ENCODE assay signal across 8 cellular contexts in the genomic region with DNA sequence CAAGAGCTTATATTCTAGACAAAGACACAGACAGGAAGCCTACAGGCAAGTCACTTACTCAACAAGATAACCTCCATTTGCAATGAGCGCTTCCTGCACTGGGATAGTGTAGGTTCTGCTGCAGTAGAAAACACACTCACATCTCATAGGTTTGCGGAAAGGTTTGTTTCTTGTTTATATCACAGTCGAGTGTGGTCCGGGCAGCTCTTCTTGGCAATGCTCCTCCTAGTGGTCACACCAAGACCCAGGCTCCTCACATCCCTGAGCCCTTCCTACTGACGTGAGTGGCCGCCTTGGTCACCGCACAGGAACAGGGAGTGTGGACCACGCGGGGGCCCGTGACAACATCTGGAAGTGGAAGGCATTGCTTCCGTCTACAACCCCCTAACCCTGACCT. TPM values are rescaled to one million over a fixed set of nuclear protein-coding genes. Genes with fewer than 3 reads are reported as not detected.
DNase-seq lines count a peak whose midpoint lies in the region; ATAC-seq, FAIRE-seq and TF ChIP-seq lines count a peak whose summit lies in the region.

No MANE protein-coding gene starts in this region.

- H3K27ac ChIP-seq in lung (ENCODE audit: low read depth in 1 of 2, low read length in 1 of 2) (no peak overlapping the region), thyroid gland (no peak overlapping the region)

- H3K36me3 Mint-ChIP-seq in CD14-positive monocyte = no peaks in the 10 kb centered on the region

- no peak overlapping the region for H3K4me3 Mint-ChIP-seq in CD14-positive monocyte

- H3K36me3 ChIP-seq in lung (ENCODE audit: control insufficient read depth in 2 of 2, insufficient read depth in 2 of 2, low read length in 2 of 2) (no peaks in the 10 kb centered on the region), thyroid gland (no peaks in the 10 kb centered on the region)

- FAIRE-seq in HTR-8/SVneo (lab: Jason Lieb, UNC) = no peak

- no peak for TF ChIP-seq POLR2A in thyroid gland (IDR thresholded peaks at IDR 0.05)

- H3K9me3 Mint-ChIP-seq in CD14-positive monocyte = peaks cover 0 to 13% (median 4%) of the 10 kb centered on the region in 7 donors

- H3K27me3 Mint-ChIP-seq in CD14-positive monocyte (ENCODE audit: low read depth in 3 of 3) = peaks cover 19 to 53% (median 21%) of the 10 kb centered on the region in 3 donors

- WGBS in lung, 2 donors = 10 to 15% methylated on average over 11 of the region's 11 CpGs
- 12 to 16% methylated on average over 10 to 11 of the region's 11 CpGs for WGBS in thyroid gland, 2 donors

- H3K27me3 ChIP-seq in lung (ENCODE audit: control insufficient read depth, insufficient read depth) = no peaks in the 10 kb centered on the region
- no peaks in the 10 kb centered on the region for H3K27me3 ChIP-seq in thyroid gland

- ATAC-seq in lung (ENCODE audit: insufficient read depth, low FRiP score) (no peak), GM18867 (IDR thresholded peaks at IDR 0.05; ENCODE audit: unreplicated experiment) (no peak), HG02623 (IDR thresholded peaks at IDR 0.05; ENCODE audit: unreplicated experiment) (no peak)

- no peak for DNase-seq in CD14-positive monocyte (ENCODE audit: low spot score)
- DNase-seq in HuH-7 (ENCODE audit: low spot score) = peak; percentile 73
- DNase-seq in astrocyte of the spinal cord (ENCODE audit: low read depth, low spot score) = no peak
- DNase-seq in lung (ENCODE audit: low spot score) = no peak
- no peak for DNase-seq in HTR-8/SVneo (ENCODE audit: insufficient read length, low spot score)
- DNase-seq in thyroid gland = no peak

- peaks cover 2 to 3% of the 10 kb centered on the region in 2 donors for H3K9me3 ChIP-seq in lung (ENCODE audit: control insufficient read depth in 2 of 2, insufficient read depth in 1 of 2, low read length in 1 of 2)
- no peaks in the 10 kb centered on the region for H3K9me3 ChIP-seq in thyroid gland

- H3K4me1 ChIP-seq in lung (ENCODE audit: control insufficient read depth in 2 of 2, insufficient read depth in 2 of 2, low read length in 2 of 2) = peaks cover 0 to 6% of the 10 kb centered on the region in 2 donors
- no peaks in the 10 kb centered on the region for H3K4me1 ChIP-seq in thyroid gland

- peak overlapping the region in 1 of 7 donors; percentile 4 for H3K27ac Mint-ChIP-seq in CD14-positive monocyte

- H3K4me3 ChIP-seq in astrocyte of the spinal cord (ENCODE audit: low read depth, low read length) (no peak overlapping the region), lung (no peak overlapping the region), thyroid gland (replicated peaks in 1 of 3) (no peak overlapping the region)

- in situ Hi-C loops in astrocyte of the spinal cord (cut with HindIII; ENCODE audit: low sequenced_read_pairs) = no loop called here

- intact Hi-C loops in CD14-positive monocyte (cut with micrococcal nuclease) = no loop called here
- intact Hi-C loops in thyroid gland (cut with DNase I) = no loop called here

- TF ChIP-seq CTCF in CD14-positive monocyte (IDR thresholded peaks at IDR 0.05) (peak; percentile 14), astrocyte of the spinal cord (IDR thresholded peaks at IDR 0.05; ENCODE audit: low read depth, low read length) (peak; percentile 50), lung (IDR thresholded peaks at IDR 0.05; ENCODE audit: control extremely low read depth, extremely low read depth) (peak; percentile 24), thyroid gland (IDR thresholded peaks at IDR 0.05) (peak in 1 of 6 experiments; percentile 18)

- H3K4me1 Mint-ChIP-seq in CD14-positive monocyte = no peaks in the 10 kb centered on the region

RNA-seq across cellular contexts. Expression of gene RBFOX3, which starts 48.0 kb away (rescaled TPM):
- polyA plus RNA-seq in CD14-positive monocyte (not detected), lung (under 1 TPM in 1 of 2 donors, not detected in 1; 0.10 TPM)
- total RNA-seq in lung (under 1 TPM in 1 of 2 donors, not detected in 1; 0.09 TPM), thyroid gland (not detected)
